1 cellular context compared by ENCODE assay signal in the genomic region with DNA sequence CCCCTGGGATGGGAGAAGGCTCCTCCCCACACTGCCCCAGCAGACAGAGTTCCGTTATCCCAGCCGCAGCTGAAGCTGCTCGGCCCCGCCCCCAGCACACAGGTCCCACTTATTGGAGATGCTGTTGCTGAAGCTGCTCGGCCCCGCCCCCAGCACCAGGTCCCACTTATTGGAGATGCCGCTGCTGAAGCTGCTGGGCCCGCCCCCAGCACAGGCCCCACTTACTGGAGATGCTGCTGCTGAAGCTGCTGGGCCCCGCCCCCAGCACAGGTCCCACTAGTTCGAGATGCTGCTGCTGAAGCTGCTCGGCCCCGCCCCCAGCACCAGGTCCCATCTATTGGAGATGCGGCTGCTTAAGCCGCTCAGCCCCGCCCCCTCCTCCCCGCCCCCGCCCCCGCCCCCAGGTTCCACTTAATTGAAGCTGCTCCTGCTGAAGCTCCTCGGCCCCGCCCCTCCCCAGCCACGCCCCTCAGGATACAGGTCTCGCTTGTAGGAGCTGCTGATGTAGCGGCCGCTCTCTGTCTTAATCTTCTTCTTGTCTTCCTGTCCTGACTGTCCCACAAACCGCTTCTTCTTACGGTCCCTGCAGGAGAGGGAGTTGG.
A peak's percentile ranks its signal among the peaks of the same experiment; 100 is the strongest.
TF ChIP-seq lines count a peak whose summit lies in the region.

No MANE protein-coding gene starts in this region.

TF ChIP-seq in K562, 482 proteins besides CTCF, POLR2A, EP300 and RAD21:
- TF ChIP-seq, protein P1, sequence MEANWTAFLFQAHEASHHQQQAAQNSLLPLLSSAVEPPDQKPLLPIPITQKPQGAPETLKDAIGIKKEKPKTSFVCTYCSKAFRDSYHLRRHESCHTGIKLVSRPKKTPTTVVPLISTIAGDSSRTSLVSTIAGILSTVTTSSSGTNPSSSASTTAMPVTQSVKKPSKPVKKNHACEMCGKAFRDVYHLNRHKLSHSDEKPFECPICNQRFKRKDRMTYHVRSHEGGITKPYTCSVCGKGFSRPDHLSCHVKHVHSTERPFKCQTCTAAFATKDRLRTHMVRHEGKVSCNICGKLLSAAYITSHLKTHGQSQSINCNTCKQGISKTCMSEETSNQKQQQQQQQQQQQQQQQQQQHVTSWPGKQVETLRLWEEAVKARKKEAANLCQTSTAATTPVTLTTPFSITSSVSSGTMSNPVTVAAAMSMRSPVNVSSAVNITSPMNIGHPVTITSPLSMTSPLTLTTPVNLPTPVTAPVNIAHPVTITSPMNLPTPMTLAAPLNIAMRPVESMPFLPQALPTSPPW (CRISPR knock-in tag; IDR thresholded peaks at IDR 0.05), result peak; percentile 69
- TF ChIP-seq RCOR1 (IDR thresholded peaks at IDR 0.05; ENCODE audit: borderline replicate concordance in 1 of 2, low read depth in 2 of 2, low read length in 2 of 2) (peak in 1 of 2 experiments; percentile 34; a peak in 1 of 4 replicates), JUN (IDR thresholded peaks at IDR 0.05; ENCODE audit: borderline replicate concordance, low read depth, low read length) (no peak), JUN (CRISPR knock-in tag; IDR thresholded peaks at IDR 0.05; ENCODE audit: borderline replicate concordance) (no peak), MTA2 (IDR thresholded peaks at IDR 0.05; ENCODE audit: low read depth) (no peak), RBM22 (IDR thresholded peaks at IDR 0.05; ENCODE audit: low read depth, low read length, poor library complexity, severe bottlenecking) (peak; percentile 37), EGR1 (conservative IDR thresholded peaks at IDR 0.05) (0 out of 2 replicates have a peak, but pooled peaks have one; percentile 14), KLF16 (IDR thresholded peaks at IDR 0.05) (no peak), KLF13 (tag; IDR thresholded peaks at IDR 0.05; ENCODE audit: borderline replicate concordance, low read depth) (no peak), ZNF134 (CRISPR knock-in tag; conservative IDR thresholded peaks at IDR 0.05) (no peak), ZNF140 (CRISPR knock-in tag; IDR thresholded peaks at IDR 0.05) (no peak), CTBP1 (IDR thresholded peaks at IDR 0.05; ENCODE audit: borderline replicate concordance) (peak; percentile 57), MECOM (CRISPR knock-in tag; IDR thresholded peaks at IDR 0.05) (no peak), ZNF12 (CRISPR knock-in tag; IDR thresholded peaks at IDR 0.05) (no peak), NR1H2 (CRISPR knock-in tag; IDR thresholded peaks at IDR 0.05) (no peak), POLR2G (IDR thresholded peaks at IDR 0.05; ENCODE audit: low read depth, low read length) (peak; percentile 54), ILK (tag; IDR thresholded peaks at IDR 0.05; ENCODE audit: borderline replicate concordance, low read depth) (no peak), GATAD2A (IDR thresholded peaks at IDR 0.05) (no peak), MAFG (tag; conservative IDR thresholded peaks at IDR 0.05) (no peak)
- TF ChIP-seq, protein P2, sequence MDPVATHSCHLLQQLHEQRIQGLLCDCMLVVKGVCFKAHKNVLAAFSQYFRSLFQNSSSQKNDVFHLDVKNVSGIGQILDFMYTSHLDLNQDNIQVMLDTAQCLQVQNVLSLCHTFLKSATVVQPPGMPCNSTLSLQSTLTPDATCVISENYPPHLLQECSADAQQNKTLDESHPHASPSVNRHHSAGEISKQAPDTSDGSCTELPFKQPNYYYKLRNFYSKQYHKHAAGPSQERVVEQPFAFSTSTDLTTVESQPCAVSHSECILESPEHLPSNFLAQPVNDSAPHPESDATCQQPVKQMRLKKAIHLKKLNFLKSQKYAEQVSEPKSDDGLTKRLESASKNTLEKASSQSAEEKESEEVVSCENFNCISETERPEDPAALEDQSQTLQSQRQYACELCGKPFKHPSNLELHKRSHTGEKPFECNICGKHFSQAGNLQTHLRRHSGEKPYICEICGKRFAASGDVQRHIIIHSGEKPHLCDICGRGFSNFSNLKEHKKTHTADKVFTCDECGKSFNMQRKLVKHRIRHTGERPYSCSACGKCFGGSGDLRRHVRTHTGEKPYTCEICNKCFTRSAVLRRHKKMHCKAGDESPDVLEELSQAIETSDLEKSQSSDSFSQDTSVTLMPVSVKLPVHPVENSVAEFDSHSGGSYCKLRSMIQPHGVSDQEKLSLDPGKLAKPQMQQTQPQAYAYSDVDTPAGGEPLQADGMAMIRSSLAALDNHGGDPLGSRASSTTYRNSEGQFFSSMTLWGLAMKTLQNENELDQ (CRISPR knock-in tag; IDR thresholded peaks at IDR 0.05; ENCODE audit: borderline replicate concordance), result no peak
